23 cellular contexts compared by ENCODE assay signal in genomic region chr3:35201221-35201620, GRCh38.
"Had no signal": no experiment of that assay in that cellular context is flagged by ENCODE, and none has a peak within 500 bp of the region (broad histone marks: within the 10 kb centered on the region; RNA-seq: fewer than 3 reads in every experiment).

No MANE protein-coding gene starts in this region.

- H3K27ac ChIP-seq: left lung, lower lobe of right lung, ovary, right atrium auricular region, right lobe of liver, stomach, testis, thyroid gland, transverse colon, upper lobe of left lung, vagina had no signal

- H3K4me3 ChIP-seq: left lung, lower lobe of right lung, ovary, right atrium auricular region, right lobe of liver, smooth muscle cell, stomach, testis, thyroid gland, transverse colon, upper lobe of left lung, vagina had no signal

- H3K27me3 ChIP-seq: left lung, ovary, right atrium auricular region, right lobe of liver, stomach, testis, thyroid gland, transverse colon, upper lobe of left lung, vagina had no signal

- H3K4me2 ChIP-seq: smooth muscle cell had no signal

- DNase-seq: hypothalamus; immature natural killer cell; kidney; left colon; left lung; lower lobe of right lung; mammary epithelial cell; mesenchymal stem cell; naive thymus-derived CD4-positive, alpha-beta T cell; ovary; right lobe of liver; stimulated activated CD4-positive, alpha-beta T cell treated with anti-CD3 and anti-CD28 coated beads, Interleukin-1b, Interleukin-23, amount 100 ng/mL, for 48 hours; stimulated activated CD4-positive, alpha-beta T cell treated with anti-CD3 and anti-CD28 coated beads, Interleukin-2, amount 100 ng/mL, for 48 hours; stimulated activated naive B cell treated with anti-CD40 and anti-IgM and Interleukin-4, amounts not matched to agents 10 μg/mL and 1 μg/mL and 100 μg/mL, for 72 hours; stimulated activated naive CD8-positive, alpha-beta T cell treated with anti-CD3 and anti-CD28 coated beads, Interleukin-15, Interleukin-2, amounts not matched to agents 100 U/mL and 50 U/mL, for 24 hours; stomach; testis; thyroid gland; transverse colon; upper lobe of left lung had no signal

- H3K9me3 ChIP-seq: left lung, lower lobe of right lung, ovary, right atrium auricular region, right lobe of liver, stomach, testis, thyroid gland, transverse colon, upper lobe of left lung, vagina had no signal

- H3K4me1 ChIP-seq: left lung, lower lobe of right lung, right atrium auricular region, right lobe of liver, stomach, testis, thyroid gland, transverse colon, upper lobe of left lung, vagina had no signal

- H3K36me3 ChIP-seq: left lung, lower lobe of right lung, ovary, right atrium auricular region, right lobe of liver, stomach, thyroid gland, transverse colon, upper lobe of left lung, vagina had no signal
